Comparison of ENCODE assay signal across 22 cellular contexts in the genomic region with DNA sequence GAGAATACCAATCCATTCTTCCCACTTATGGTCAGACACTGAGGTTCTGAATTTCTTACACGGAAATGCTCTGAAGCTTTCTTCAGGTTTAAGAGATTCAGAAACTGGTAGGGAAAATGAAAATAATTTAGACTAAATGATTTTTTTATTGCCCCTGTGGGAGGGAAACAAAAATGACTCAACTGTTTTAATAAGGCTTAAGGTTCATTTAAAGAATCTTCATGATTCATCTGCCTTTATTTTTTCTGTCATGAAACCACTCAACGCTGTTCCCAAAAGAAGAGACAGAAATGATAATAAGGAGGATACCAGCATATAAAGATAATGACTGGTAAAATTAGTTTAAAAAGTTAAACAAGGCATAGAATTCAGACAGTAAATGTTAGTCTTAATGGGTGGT. TPM values are rescaled to one million over a fixed set of nuclear protein-coding genes. Genes with fewer than 3 reads are reported as not detected.
"Had no signal": no experiment of that assay in that cellular context is flagged by ENCODE, and none has a peak within 500 bp of the region (broad histone marks: within the 10 kb centered on the region; RNA-seq: fewer than 3 reads in every experiment).

No MANE protein-coding gene starts in this region.

- DNase-seq: activated naive CD4-positive, alpha-beta T cell; activated naive CD8-positive, alpha-beta T cell treated with anti-CD3 and anti-CD28 coated beads, Interleukin-2, amount 10 ng/mL, durations not matched to agents 7 days and 5 days; gastrocnemius medialis; heart left ventricle; islet precursor cell; left lung; mammary epithelial cell; pancreas; retina; stimulated activated CD4-positive, alpha-beta T cell treated with anti-CD3 and anti-CD28 coated beads, Interleukin-15, amount 100 ng/mL, for 24 hours; stimulated activated CD4-positive, alpha-beta T cell treated with anti-CD3 and anti-CD28 coated beads, Interleukin-4, amount 100 ng/mL, for 1 hour; stimulated activated naive B cell treated with anti-CD40 and anti-IgM and Interleukin-4, amounts not matched to agents 10 μg/mL and 1 μg/mL and 100 μg/mL, for 72 hours; substantia nigra; T-helper 2 cell; uterus had no signal

- H3K9me3 ChIP-seq: gastrocnemius medialis, heart left ventricle, left lung, pancreas, tibial nerve, uterus had no signal

- H3K4me3 ChIP-seq: esophagus muscularis mucosa, gastrocnemius medialis, heart left ventricle, left lung, pancreas, tibial nerve, uterus had no signal

- H3K27ac ChIP-seq: esophagus muscularis mucosa, gastrocnemius medialis, heart left ventricle, left lung, pancreas, tibial nerve, uterus had no signal

- ATAC-seq: gastrocnemius medialis; heart left ventricle; left lung; pancreas; stimulated activated naive B cell treated with anti-CD40 and anti-IgM and Interleukin-4, amounts not matched to agents 10 μg/mL and 1 μg/mL and 100 μg/mL, for 72 hours had no signal

- H3K27me3 ChIP-seq: esophagus muscularis mucosa, gastrocnemius medialis, heart left ventricle, left lung, pancreas, tibial nerve, uterus had no signal

- H3K4me1 ChIP-seq: esophagus muscularis mucosa, gastrocnemius medialis, heart left ventricle, left lung, pancreas, tibial nerve, uterus had no signal

- H3K36me3 ChIP-seq: esophagus muscularis mucosa, gastrocnemius medialis, heart left ventricle, left lung, pancreas, tibial nerve, uterus had no signal

RNA-seq across cellular contexts. Expression of a gene that starts 39.3 kb away (rescaled TPM):
- total RNA-seq: activated CD8-positive, alpha-beta memory T cell treated with anti-CD3 and anti-CD28 coated beads for 36 hours; activated naive CD8-positive, alpha-beta T cell treated with anti-CD3 and anti-CD28 coated beads, Interleukin-2, amount 10 ng/mL, durations not matched to agents 7 days and 5 days; activated T-helper 1 cell treated with anti-CD3 and anti-CD28 coated beads, Interleukin-12 subunit alpha, Interleukin-12 subunit beta, Interleukin-2, Interleukin-4 antibody, amounts not matched to agents 30 ng/mL and 10 ng/mL and 1 ng/mL, durations not matched to agents 14 hours and 24 hours and 36 hours; chondrocyte; esophagus muscularis mucosa; gastrocnemius medialis; heart left ventricle; left lung; mammary epithelial cell; neural crest cell; pancreas; skeletal muscle tissue; tibial nerve; uterus had no signal
- polyA plus RNA-seq: heart left ventricle, mammary epithelial cell, pancreas had no signal
